Comparison of ENCODE assay signal across 8 cellular contexts in the genomic region with DNA sequence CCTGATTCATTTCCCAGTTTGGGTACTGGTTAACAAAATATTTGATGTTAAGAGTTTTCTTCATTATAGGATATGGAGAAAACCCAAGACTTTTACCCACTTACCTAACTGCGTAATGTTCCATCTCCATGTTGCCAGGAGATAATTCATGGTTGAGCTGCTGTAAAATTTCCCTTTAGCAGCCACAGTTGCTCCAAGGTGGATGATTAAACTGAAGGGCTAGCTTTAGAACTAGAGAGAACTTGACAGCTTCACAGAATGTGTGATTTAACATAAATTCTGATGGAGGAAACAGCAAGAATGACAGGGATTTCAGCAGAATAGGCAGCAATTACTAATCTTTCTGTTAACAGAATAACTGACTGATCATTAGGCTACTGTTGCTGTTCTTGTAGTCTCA.
"Had no signal": no experiment of that assay in that cellular context is flagged by ENCODE, and none has a peak within 500 bp of the region (broad histone marks: within the 10 kb centered on the region; RNA-seq: fewer than 3 reads in every experiment).

No MANE protein-coding gene starts in this region.

- FAIRE-seq: G401.6, GM12878, GM12891, GM12892, GM18507, GM19239 had no signal

- ATAC-seq: GM12878 had no signal

- DNase-seq: GDM1, GF-D8 had no signal
